ENCODE assay signal across 1 cellular context in genomic region chr19:48724796-48725753, GRCh38.
A peak's percentile ranks its signal among the peaks of the same experiment; 100 is the strongest.
TF ChIP-seq lines count a peak whose summit lies in the region.

No MANE protein-coding gene starts in this region.

TF ChIP-seq in K562, 482 proteins besides CTCF, POLR2A, EP300 and RAD21 (continued from another document and continues in another):
- TF ChIP-seq PREB (CRISPR knock-in tag; IDR thresholded peaks at IDR 0.05) = no peak
- no peak for TF ChIP-seq MYBL2 (IDR thresholded peaks at IDR 0.05; ENCODE audit: low read depth)
- no peak for TF ChIP-seq MYBL2 (CRISPR knock-in tag; IDR thresholded peaks at IDR 0.05; ENCODE audit: borderline replicate concordance)
- TF ChIP-seq SMARCA5 (IDR thresholded peaks at IDR 0.05) = no peak
- TF ChIP-seq YY1 (IDR thresholded peaks at IDR 0.05; ENCODE audit: borderline replicate concordance in 1 of 3, control insufficient read depth in 1 of 3, extremely low read depth in 1 of 3, insufficient read depth in 3 of 3, insufficient read length in 1 of 3, insufficient replicate concordance in 2 of 3, low read depth in 1 of 3, low read length in 2 of 3) = no peak
- no peak for TF ChIP-seq ZNF311 (CRISPR knock-in tag; IDR thresholded peaks at IDR 0.05)
- TF ChIP-seq MBD1 (CRISPR knock-in tag; IDR thresholded peaks at IDR 0.05) = 0 out of 2 replicates have a peak, but pooled peaks have one; percentile 30
- TF ChIP-seq FOXP4 (CRISPR knock-in tag; IDR thresholded peaks at IDR 0.05; ENCODE audit: borderline replicate concordance) = no peak
- no peak for TF ChIP-seq SRSF9 (IDR thresholded peaks at IDR 0.05; ENCODE audit: borderline replicate concordance, low read depth, low read length)
- TF ChIP-seq HNRNPH1 (optimal IDR thresholded peaks at IDR 0.05; ENCODE audit: low read depth, low read length) = no peak
- TF ChIP-seq RUNX1 (IDR thresholded peaks at IDR 0.05; ENCODE audit: low read depth) = no peak
- TF ChIP-seq ZNF197 (CRISPR knock-in tag; IDR thresholded peaks at IDR 0.05; ENCODE audit: low read depth) = peak; percentile 78; the same call in 1 of the 2 replicates
- peak; percentile 89 for TF ChIP-seq ZBTB40 (IDR thresholded peaks at IDR 0.05)
- no peak for TF ChIP-seq ZBTB40 (CRISPR knock-in tag; IDR thresholded peaks at IDR 0.05)
- no peak for TF ChIP-seq ILK (tag; IDR thresholded peaks at IDR 0.05; ENCODE audit: borderline replicate concordance, low read depth)
- no peak for TF ChIP-seq SNAPC5 (CRISPR knock-in tag; IDR thresholded peaks at IDR 0.05)
- TF ChIP-seq ETV1 (tag; conservative IDR thresholded peaks at IDR 0.05; ENCODE audit: low read depth) = peak; percentile 66; the same call in 1 of the 2 replicates
- TF ChIP-seq PBX2 (CRISPR knock-in tag; IDR thresholded peaks at IDR 0.05; ENCODE audit: low read depth) = no peak
- TF ChIP-seq PBX2 (tag; conservative IDR thresholded peaks at IDR 0.05; ENCODE audit: low read depth) = no peak
- TF ChIP-seq HINFP (tag; conservative IDR thresholded peaks at IDR 0.05; ENCODE audit: low read depth) = no peak
- peak; percentile 79 for TF ChIP-seq ATF7 (IDR thresholded peaks at IDR 0.05)
- no peak for TF ChIP-seq ARID4B (CRISPR knock-in tag; IDR thresholded peaks at IDR 0.05)
- no peak for TF ChIP-seq ETV5 (CRISPR knock-in tag; IDR thresholded peaks at IDR 0.05; ENCODE audit: low read depth)
- TF ChIP-seq TBP (optimal IDR thresholded peaks at IDR 0.05; ENCODE audit: low read depth, low read length) = peak; percentile 13
- TF ChIP-seq NFIX (CRISPR knock-in tag; IDR thresholded peaks at IDR 0.05; ENCODE audit: low read depth) = no peak
- no peak for TF ChIP-seq ZNF253 (CRISPR knock-in tag; conservative IDR thresholded peaks at IDR 0.05)
- TF ChIP-seq RBM17 (IDR thresholded peaks at IDR 0.05; ENCODE audit: borderline replicate concordance, low read depth, low read length) = no peak
- TF ChIP-seq ESRRA (IDR thresholded peaks at IDR 0.05; ENCODE audit: borderline replicate concordance, low read depth) = 0 out of 2 replicates have a peak, but pooled peaks have one; percentile 12
- TF ChIP-seq CHCHD3 (CRISPR knock-in tag; IDR thresholded peaks at IDR 0.05) = no peak
- TF ChIP-seq COPS2 (conservative IDR thresholded peaks at IDR 0.05) = no peak
- TF ChIP-seq L3MBTL2 (IDR thresholded peaks at IDR 0.05) = no peak; the same call in 1 of the 2 replicates
- peak; percentile 47; the same call in 1 of the 2 replicates for TF ChIP-seq MAFK (IDR thresholded peaks at IDR 0.05; ENCODE audit: low read length)
- TF ChIP-seq RAD51 (IDR thresholded peaks at IDR 0.05; ENCODE audit: borderline replicate concordance, low read depth) = no peak
- TF ChIP-seq PML (IDR thresholded peaks at IDR 0.05; ENCODE audit: low read length) = peak; percentile 48; the same call in 1 of the 2 replicates
- peak; percentile 69 for TF ChIP-seq ZNF316 (IDR thresholded peaks at IDR 0.05)
- TF ChIP-seq IRF2 (CRISPR knock-in tag; IDR thresholded peaks at IDR 0.05) = no peak
